16 cellular contexts compared by ENCODE assay signal in genomic region chr3:141478139-141478538, GRCh38. TPM values are rescaled to one million over a fixed set of nuclear protein-coding genes. Genes with fewer than 3 reads are reported as not detected.
DNase-seq lines count a peak whose midpoint lies in the region; ATAC-seq lines count a peak whose summit lies in the region.
"Had no signal": no experiment of that assay in that cellular context is flagged by ENCODE, and none has a peak within 500 bp of the region (broad histone marks: within the 10 kb centered on the region; RNA-seq: fewer than 3 reads in every experiment).

No MANE protein-coding gene starts in this region.

- DNase-seq in Karpas-422 (no peak), immature natural killer cell (peak in 1 of 3 donors; percentile 37), superior temporal gyrus (ENCODE audit: extremely low spot score) (peak; percentile 64), COR-L47 (lab: John Stamatoyannopoulos, UW) (no peak), NCI-H1092 treated with DMSO at 0.1 percent for 48 hours (lab: John Stamatoyannopoulos, UW) (no peak), germinal center (ENCODE audit: low spot score) (no peak)
- DNase-seq in natural killer cell treated with Interleukin-12 subunit alpha and Interleukin-12 subunit beta and Interleukin-15 and Interleukin-18, amount 100 ng/mL, for 72 hours (ENCODE audit: low spot score), result no peak
- DNase-seq: ACHN; C1 segment of cervical spinal cord; CD4-positive, alpha-beta memory T cell; DMS153; DMS79 treated with DMSO at 0.1 percent for 48 hours; EL; IMR-90 had no signal

- 0 out of 2 replicates have a peak, but pooled peaks cover 2% of the 10 kb centered on the region for H3K4me1 ChIP-seq in Karpas-422 (ENCODE audit: low read length)
- H3K4me1 ChIP-seq: HAP-1 had no signal

- H3K36me3 Mint-ChIP-seq in immature natural killer cell, result no peaks in the 10 kb centered on the region
- H3K36me3 Mint-ChIP-seq in natural killer cell treated with Interleukin-12 subunit alpha and Interleukin-12 subunit beta and Interleukin-15 and Interleukin-18, amount 100 ng/mL, for 72 hours, result no peaks in the 10 kb centered on the region
- H3K36me3 Mint-ChIP-seq: CD4-positive, alpha-beta memory T cell had no signal

- peak overlapping the region; percentile 14; the same call in 1 of the 2 replicates for H2AFZ ChIP-seq in Karpas-422 (ENCODE audit: low read length)

- H3K9me3 ChIP-seq in Karpas-422 (ENCODE audit: low read length), result no peaks in the 10 kb centered on the region
- H3K9me3 ChIP-seq: HAP-1 had no signal

- H3K9me3 Mint-ChIP-seq in immature natural killer cell, result no peaks in the 10 kb centered on the region
- peaks cover 2% of the 10 kb centered on the region for H3K9me3 Mint-ChIP-seq in natural killer cell treated with Interleukin-12 subunit alpha and Interleukin-12 subunit beta and Interleukin-15 and Interleukin-18, amount 100 ng/mL, for 72 hours
- H3K9me3 Mint-ChIP-seq: CD4-positive, alpha-beta memory T cell had no signal

- no peak overlapping the region for H3K4me2 ChIP-seq in Karpas-422 (ENCODE audit: low read depth, low read length, poor library complexity, severe bottlenecking)

- peaks cover 0 to 3% (median 3%) of the 10 kb centered on the region in 3 donors for H3K27me3 Mint-ChIP-seq in immature natural killer cell (ENCODE audit: low read depth in 3 of 3)
- H3K27me3 Mint-ChIP-seq in natural killer cell treated with Interleukin-12 subunit alpha and Interleukin-12 subunit beta and Interleukin-15 and Interleukin-18, amount 100 ng/mL, for 72 hours, result no peaks in the 10 kb centered on the region
- H3K27me3 Mint-ChIP-seq: B cell; CD4-positive, alpha-beta memory T cell had no signal

- H3K4me1 Mint-ChIP-seq in immature natural killer cell, result peaks cover 48 to 54% of the 10 kb centered on the region in 2 donors
- H3K4me1 Mint-ChIP-seq in natural killer cell treated with Interleukin-12 subunit alpha and Interleukin-12 subunit beta and Interleukin-15 and Interleukin-18, amount 100 ng/mL, for 72 hours (ENCODE audit: low read depth in 2 of 2), result peaks cover 40 to 42% of the 10 kb centered on the region in 2 donors

- H3K9me2 ChIP-seq in Karpas-422 (replicated peaks; ENCODE audit: insufficient read depth, low read length), result no peaks in the 10 kb centered on the region

- no peak for ATAC-seq in natural killer cell treated with Interleukin-12 subunit alpha and Interleukin-12 subunit beta and Interleukin-15 and Interleukin-18, amount 100 ng/mL, for 72 hours

- no peaks in the 10 kb centered on the region for H3K79me2 ChIP-seq in Karpas-422 (ENCODE audit: low read length)

- no peaks in the 10 kb centered on the region for H3K27me3 ChIP-seq in Karpas-422 (ENCODE audit: low read length)

- H3K4me3 Mint-ChIP-seq in immature natural killer cell, result peak overlapping the region; percentile 26 to 74 (median 62)
- H3K4me3 Mint-ChIP-seq in natural killer cell treated with Interleukin-12 subunit alpha and Interleukin-12 subunit beta and Interleukin-15 and Interleukin-18, amount 100 ng/mL, for 72 hours, result peak overlapping the region; percentile 5
- H3K4me3 Mint-ChIP-seq: B cell; CD4-positive, alpha-beta memory T cell had no signal

- no peak overlapping the region for H3K9ac ChIP-seq in Karpas-422 (ENCODE audit: low read length)

- no peak overlapping the region for H3K4me3 ChIP-seq in Karpas-422 (ENCODE audit: low read length)
- H3K4me3 ChIP-seq: HAP-1 had no signal

- H3K36me3 ChIP-seq in Karpas-422 (ENCODE audit: insufficient read depth, low read length), result no peaks in the 10 kb centered on the region
- H3K36me3 ChIP-seq: HAP-1 had no signal

- no peaks in the 10 kb centered on the region for H4K20me1 ChIP-seq in Karpas-422 (ENCODE audit: insufficient read depth, low read depth, low read length)

- H3K27ac ChIP-seq in Karpas-422 (ENCODE audit: low read length), result no peak overlapping the region

- H3K27ac Mint-ChIP-seq in immature natural killer cell, result peak overlapping the region in 4 of 6 donors; percentile 15 to 54 (median 32)
- peak overlapping the region; percentile 6 to 13 for H3K27ac Mint-ChIP-seq in natural killer cell treated with Interleukin-12 subunit alpha and Interleukin-12 subunit beta and Interleukin-15 and Interleukin-18, amount 100 ng/mL, for 72 hours

RNA-seq across cellular contexts. Expression of gene RASA2, which starts 8.7 kb away (rescaled TPM):
- 11.5 and 27.1 TPM in 2 replicates for total RNA-seq in Karpas-422 (2014; rRNA removed; shearing (Covaris generic); ENCODE audit: low replicate concordance)
- polyA plus RNA-seq in immature natural killer cell, result 10 to 100 TPM; 32.6 to 48.7 (median 45.9) TPM
- total RNA-seq in natural killer cell treated with Interleukin-12 subunit alpha and Interleukin-12 subunit beta and Interleukin-15 and Interleukin-18, amount 100 ng/mL, for 72 hours, result 10 to 100 TPM; 65.9 to 85.7 TPM
